18 cellular contexts compared by ENCODE assay signal in the genomic region with DNA sequence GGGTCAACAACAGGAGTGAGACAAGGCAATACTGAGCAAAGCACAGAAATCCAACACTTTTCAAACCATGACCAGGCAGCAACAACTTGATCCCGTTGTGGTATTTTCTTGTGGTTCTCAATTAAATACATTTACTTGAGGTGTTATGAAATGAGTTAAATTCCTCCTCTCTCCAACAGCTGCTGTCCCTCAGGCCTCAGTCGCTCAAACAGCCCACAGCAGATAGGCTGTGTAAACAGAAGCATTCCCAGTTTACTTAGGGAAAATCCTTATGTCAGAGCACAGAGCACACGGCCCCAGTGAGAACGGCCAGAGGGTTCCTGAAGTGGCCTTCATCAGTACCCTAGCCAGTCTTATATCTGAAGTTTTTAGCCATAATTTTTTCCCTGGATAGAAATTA.
"Had no signal": no experiment of that assay in that cellular context is flagged by ENCODE, and none has a peak within 500 bp of the region (broad histone marks: within the 10 kb centered on the region; RNA-seq: fewer than 3 reads in every experiment).

No MANE protein-coding gene starts in this region.

- H3K27me3 ChIP-seq: esophagus squamous epithelium, neural progenitor cell, ovary, thyroid gland, upper lobe of left lung, vagina had no signal

- H3K4me2 ChIP-seq: neural progenitor cell, smooth muscle cell had no signal

- H3K4me1 Mint-ChIP-seq: natural killer cell had no signal

- ATAC-seq: left colon, mucosa of descending colon, natural killer cell had no signal

- H2AFZ ChIP-seq: neural progenitor cell had no signal

- H3K36me3 Mint-ChIP-seq: natural killer cell, neural progenitor cell had no signal

- H3K36me3 ChIP-seq: esophagus squamous epithelium, neural progenitor cell, ovary, thyroid gland, upper lobe of left lung, vagina had no signal

- H3K4me3 Mint-ChIP-seq: dendritic cell treated with granulocyte-macrophage colony-stimulating factor and Interleukin-4, amounts not matched to agents 40 ng/mL and 50 ng/mL, for 4 days; natural killer cell; neural progenitor cell had no signal

- H3K9me3 ChIP-seq: esophagus squamous epithelium, mucosa of descending colon, ovary, thyroid gland, upper lobe of left lung, vagina had no signal

- H3K9me3 Mint-ChIP-seq: natural killer cell, neural progenitor cell had no signal

- H3K27ac Mint-ChIP-seq: dendritic cell treated with granulocyte-macrophage colony-stimulating factor and Interleukin-4, amounts not matched to agents 40 ng/mL and 50 ng/mL, for 4 days; natural killer cell; neural progenitor cell had no signal

- H3K4me1 ChIP-seq: esophagus squamous epithelium, neural progenitor cell, thyroid gland, upper lobe of left lung, vagina had no signal

- H3K9ac ChIP-seq: neural progenitor cell had no signal

- H3K4me3 ChIP-seq: esophagus squamous epithelium, mucosa of descending colon, neural progenitor cell, ovary, smooth muscle cell, thyroid gland, upper lobe of left lung, vagina had no signal

- H3K27ac ChIP-seq: esophagus squamous epithelium, neural progenitor cell, ovary, thyroid gland, upper lobe of left lung, vagina had no signal

- H3K27me3 Mint-ChIP-seq: dendritic cell treated with granulocyte-macrophage colony-stimulating factor and Interleukin-4, amounts not matched to agents 40 ng/mL and 50 ng/mL, for 4 days had no signal

- DNase-seq: esophagus squamous epithelium; foreskin fibroblast; hippocampal formation; mammary epithelial cell; natural killer cell; nucleus accumbens; ovary; right cardiac atrium; stimulated activated CD4-positive, alpha-beta T cell treated with anti-CD3 and anti-CD28 coated beads, Interleukin-2, amount 100 ng/mL, for 48 hours; stimulated activated naive CD4-positive, alpha-beta T cell treated with Interleukin-2 at 50 U/mL for 16 hours; thyroid gland; upper lobe of left lung had no signal
